ENCODE assay signal across 22 cellular contexts in the genomic region with DNA sequence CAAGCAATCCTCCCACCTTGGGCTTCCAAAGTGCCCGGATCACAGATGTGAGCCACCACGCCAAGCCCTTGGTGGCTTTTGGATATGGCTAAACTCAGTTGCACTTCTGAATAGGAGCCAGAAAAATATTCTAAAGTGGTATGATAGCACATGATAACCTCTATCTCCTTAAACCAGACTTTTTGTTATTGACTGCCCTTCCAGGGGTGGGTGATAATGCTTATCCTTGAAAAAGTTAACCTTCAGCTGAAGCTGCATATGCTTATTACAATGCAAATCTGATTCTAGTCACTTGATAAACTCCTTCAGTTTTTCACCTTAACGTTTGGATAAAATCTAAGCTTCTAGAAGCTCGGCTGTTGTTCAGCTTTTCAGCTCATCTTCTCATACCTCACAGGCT.
"Had no signal": no experiment of that assay in that cellular context is flagged by ENCODE, and none has a peak within 500 bp of the region (broad histone marks: within the 10 kb centered on the region; RNA-seq: fewer than 3 reads in every experiment).

No MANE protein-coding gene starts in this region.

- DNase-seq: Karpas-422, KG1, MV-4-11, NCI-H1048, NCI-H1105, NCI-H1417 treated with DMSO at 0.1 percent for 48 hours, NCI-H146, NCI-H1694 treated with DMSO at 0.1 percent for 48 hours, NCI-H1930, NCI-H2081, NCI-H2107, NCI-H226, NCI-H446, NCI-H510A, NCI-H524 treated with DMSO at 0.1 percent for 48 hours, NCI-H69, NCI-H774, PC-3, SHP77, SK-N-SH, SW 1271 had no signal

- ATAC-seq: Panc1, PC-3 had no signal
